In genomic region chr22:43351966-43352345, GRCh38 we compare ENCODE assay signal across 21 cellular contexts. TPM values are rescaled to one million over a fixed set of nuclear protein-coding genes. Genes with fewer than 3 reads are reported as not detected.
"Had no signal": no experiment of that assay in that cellular context is flagged by ENCODE, and none has a peak within 500 bp of the region (broad histone marks: within the 10 kb centered on the region; RNA-seq: fewer than 3 reads in every experiment).

No MANE protein-coding gene starts in this region.

- H3K4me1 ChIP-seq: SJSA1 had no signal

- H3K9me3 ChIP-seq: MG63, SJSA1 had no signal

- DNase-seq: IMR-90, Karpas-422, KG1, MG63, NCI-H1092 treated with DMSO at 0.1 percent for 48 hours, NCI-H1436, NCI-H187, NCI-H2029, NCI-H2171 treated with DMSO at 0.1 percent for 48 hours, NCI-H345, NCI-H446 treated with DMSO at 0.1 percent for 48 hours, NCI-H510A treated with DMSO at 0.1 percent for 48 hours, NCI-H526, NCI-H82, Right ventricle myocardium superior, RPMI8226, SIG-M5 had no signal

- H3K4me3 ChIP-seq: MG63, SJSA1, SK-N-MC had no signal

- H3K27me3 ChIP-seq: MG63 had no signal

- H3K27ac ChIP-seq: SJSA1, SK-N-MC had no signal

- H3K36me3 ChIP-seq: MG63, SJSA1 had no signal

- ATAC-seq: HepG2 had no signal

RNA-seq across cellular contexts. Expression of gene SCUBE1, which starts 8.8 kb away (rescaled TPM):
- total RNA-seq: IMR-90, SJSA1 had no signal
- polyA plus RNA-seq: IMR-90 had no signal

RNA-seq across cellular contexts. Expression of gene MPPED1, which starts 59.9 kb away (rescaled TPM):
- total RNA-seq: HepG2, HT1080, IMR-90, Right ventricle myocardium superior, SJSA1 had no signal
- polyA plus RNA-seq: IMR-90 had no signal
